Comparison of ENCODE assay signal across 11 cellular contexts in genomic region chr14:95480887-95481226, GRCh38. TPM values are rescaled to one million over a fixed set of nuclear protein-coding genes. Genes with fewer than 3 reads are reported as not detected.
DNase-seq lines count a peak whose midpoint lies in the region; ATAC-seq and TF ChIP-seq lines count a peak whose summit lies in the region.
"Had no signal": no experiment of that assay in that cellular context is flagged by ENCODE, and none has a peak within 500 bp of the region (broad histone marks: within the 10 kb centered on the region; RNA-seq: fewer than 3 reads in every experiment).

No MANE protein-coding gene starts in this region.

- peak overlapping the region; percentile 89 for H3K27ac Mint-ChIP-seq in activated T-cell treated with anti-CD3 and anti-CD28 coated beads, Interleukin-2, amount 50 U/mL, for 72 hours

- peaks cover 2% of the 10 kb centered on the region in 2 donors for H3K36me3 Mint-ChIP-seq in activated T-cell treated with anti-CD3 and anti-CD28 coated beads, Interleukin-2, amount 50 U/mL, for 72 hours (ENCODE audit: insufficient read depth in 2 of 2)

- H3K27me3 ChIP-seq in OCI-LY3 (ENCODE audit: low read depth, low read length) (no peaks in the 10 kb centered on the region), gastroesophageal sphincter (peaks cover 4% of the 10 kb centered on the region), stomach (no peaks in the 10 kb centered on the region)

- peak overlapping the region; percentile 55; the same call in 1 of the 2 replicates for H3K9ac ChIP-seq in OCI-LY3 (ENCODE audit: low read length)

- H3K36me3 ChIP-seq in OCI-LY3 (replicated peaks; ENCODE audit: low read depth, low read length) (peaks cover 24% of the 10 kb centered on the region), gastroesophageal sphincter (no peaks in the 10 kb centered on the region), stomach (peaks cover 0 to 2% (median under 1%) of the 10 kb centered on the region in 4 donors)
- H3K36me3 ChIP-seq: HAP-1 had no signal

- H3K4me3 ChIP-seq in OCI-LY3 (ENCODE audit: low read length) (no peak overlapping the region), gastroesophageal sphincter (no peak overlapping the region), stomach (no peak overlapping the region)
- H3K4me3 ChIP-seq: HAP-1 had no signal

- peak overlapping the region; percentile 76 for H3K27ac ChIP-seq in OCI-LY3 (ENCODE audit: low read length)
- H3K27ac ChIP-seq in gastroesophageal sphincter: peak overlapping the region in 3 of 4 donors; percentile 64 to 76 (median 74)
- H3K27ac ChIP-seq in stomach: peak overlapping the region in 4 of 5 donors; percentile 16 to 85 (median 57)

- H3K9me3 ChIP-seq in OCI-LY3 (ENCODE audit: insufficient read depth, low read length) (no peaks in the 10 kb centered on the region), gastroesophageal sphincter (no peaks in the 10 kb centered on the region), stomach (no peaks in the 10 kb centered on the region)
- H3K9me3 ChIP-seq: HAP-1 had no signal

- peaks cover 63% of the 10 kb centered on the region for H3K79me2 ChIP-seq in OCI-LY3 (ENCODE audit: low read length)

- H3K9me3 Mint-ChIP-seq in activated T-cell treated with anti-CD3 and anti-CD28 coated beads, Interleukin-2, amount 50 U/mL, for 72 hours: no peaks in the 10 kb centered on the region

- no peak for DNase-seq in activated T-cell treated with anti-CD3 and anti-CD28 coated beads, Interleukin-2, amount 50 U/mL, for 72 hours
- no peak for DNase-seq in activated T-cell treated with anti-CD3 and anti-CD28 coated beads, Interleukin-2, amount 50 U/mL, for 1 hour
- no peak for DNase-seq in stomach
- DNase-seq in T-helper 9 cell: no peak
- DNase-seq: KG1, nucleus accumbens had no signal

- no peak for ATAC-seq in activated T-cell treated with anti-CD3 and anti-CD28 coated beads, Interleukin-2, amount 50 U/mL, for 72 hours (replicated peaks in 1 of 2)
- ATAC-seq in gastroesophageal sphincter: no peak
- no peak for ATAC-seq in GM19035 (IDR thresholded peaks at IDR 0.05; ENCODE audit: unreplicated experiment)
- no peak for ATAC-seq in HG03439 (IDR thresholded peaks at IDR 0.05; ENCODE audit: unreplicated experiment)

- H3K4me1 Mint-ChIP-seq in activated T-cell treated with anti-CD3 and anti-CD28 coated beads, Interleukin-2, amount 50 U/mL, for 72 hours (ENCODE audit: low read depth): peaks cover 45% of the 10 kb centered on the region

- intact Hi-C loops in stomach (cut with DNase I; ENCODE audit: low total_unique reads): no loop called here

- TF ChIP-seq EP300 in gastroesophageal sphincter (IDR thresholded peaks at IDR 0.05) (no peak), stomach (IDR thresholded peaks at IDR 0.05) (no peak)

- 100% methylated on average over 2 of the region's 9 CpGs; no CpG with 5 or more reads in 1 of the 2 donors for WGBS in gastroesophageal sphincter (ENCODE audit: low coverage in 1 of 2), 2 donors
- WGBS in stomach, 5 donors: 61 to 82% (median 67%) methylated on average over 7 to 9 of the region's 9 CpGs

- H3K27me3 Mint-ChIP-seq in activated T-cell treated with anti-CD3 and anti-CD28 coated beads, Interleukin-2, amount 50 U/mL, for 72 hours (ENCODE audit: low read depth): no peaks in the 10 kb centered on the region

- peaks cover 32% of the 10 kb centered on the region for H3K4me1 ChIP-seq in OCI-LY3 (ENCODE audit: low read length)
- H3K4me1 ChIP-seq in gastroesophageal sphincter: peaks cover 0 to 83% (median 59%) of the 10 kb centered on the region in 3 donors
- H3K4me1 ChIP-seq in stomach: peaks cover 24 to 61% (median 39%) of the 10 kb centered on the region in 4 donors
- H3K4me1 ChIP-seq: HAP-1 had no signal

- H4K20me1 ChIP-seq in OCI-LY3 (ENCODE audit: insufficient read depth, low read length): peaks cover 6% of the 10 kb centered on the region

- H3K4me3 Mint-ChIP-seq in activated T-cell treated with anti-CD3 and anti-CD28 coated beads, Interleukin-2, amount 50 U/mL, for 72 hours: peak overlapping the region; percentile 64 to 67

- TF ChIP-seq CTCF in OCI-LY3 (IDR thresholded peaks at IDR 0.05; ENCODE audit: low read depth, low read length): no peak
- no peak for TF ChIP-seq CTCF in gastroesophageal sphincter (IDR thresholded peaks at IDR 0.05)
- TF ChIP-seq CTCF in stomach (IDR thresholded peaks at IDR 0.05): no peak

- H3K4me2 ChIP-seq in OCI-LY3 (ENCODE audit: low read length): no peak overlapping the region

- no peak overlapping the region for H2AFZ ChIP-seq in OCI-LY3 (ENCODE audit: low read depth, low read length)

- TF ChIP-seq POLR2A in gastroesophageal sphincter (IDR thresholded peaks at IDR 0.05) (no peak), stomach (IDR thresholded peaks at IDR 0.05) (no peak)

RNA-seq across cellular contexts. Expression of gene SYNE3, which starts 35.6 kb away (rescaled TPM):
- 10 to 100 TPM; 59.9 to 66.2 TPM for total RNA-seq in activated T-cell treated with anti-CD3 and anti-CD28 coated beads, Interleukin-2, amount 50 U/mL, for 72 hours
- total RNA-seq in gastroesophageal sphincter (10 to 100 TPM; 16.5 to 28.0 (median 20.3) TPM), stomach (10 to 100 TPM in 3 of 5 donors, 1 to 10 TPM in 2; 4.6 to 85.2 (median 10.8) TPM)
- 1 to 10 TPM in 1 of 3 donors, under 1 TPM in 2; 0.58 to 1.2 (median 0.76) TPM for polyA plus RNA-seq in stomach

RNA-seq across cellular contexts. Expression of gene GLRX5, which starts 54.0 kb away (rescaled TPM):
- 10 to 100 TPM; 23.1 to 26.3 TPM for total RNA-seq in activated T-cell treated with anti-CD3 and anti-CD28 coated beads, Interleukin-2, amount 50 U/mL, for 72 hours
- total RNA-seq in gastroesophageal sphincter: 10 to 100 TPM; 30.5 to 50.5 (median 33.3) TPM
- total RNA-seq in stomach: 100 to 1,000 TPM in 1 of 5 donors, 10 to 100 TPM in 4; 29.5 to 316 (median 38.4) TPM
- 10 to 100 TPM; 40.3 to 49.9 (median 40.6) TPM for polyA plus RNA-seq in stomach
